In genomic region chr19:7078007-7078406, GRCh38 we compare ENCODE assay signal across 17 cellular contexts. TPM values are rescaled to one million over a fixed set of nuclear protein-coding genes. Genes with fewer than 3 reads are reported as not detected.
A peak's percentile ranks its signal among the peaks of the same experiment; 100 is the strongest.
DNase-seq lines count a peak whose midpoint lies in the region; ATAC-seq and TF ChIP-seq lines count a peak whose summit lies in the region.
"Had no signal": no experiment of that assay in that cellular context is flagged by ENCODE, and none has a peak within 500 bp of the region (broad histone marks: within the 10 kb centered on the region; RNA-seq: fewer than 3 reads in every experiment).

No MANE protein-coding gene starts in this region.

- H3K9me3 Mint-ChIP-seq in activated naive CD4-positive, alpha-beta T cell treated with anti-CD3 and anti-CD28 coated beads, Interleukin-2, amount 50 U/mL, for 24 hours: peaks cover 16% of the 10 kb centered on the region
- H3K9me3 Mint-ChIP-seq in GM23338 (peaks cover 79% of the 10 kb centered on the region), WTC11 (peaks cover 58% of the 10 kb centered on the region)

- no peak for DNase-seq in activated naive CD4-positive, alpha-beta T cell treated with anti-CD3 and anti-CD28 coated beads, Interleukin-2, amount 50 U/mL, for 16 hours
- DNase-seq in GM23338 (ENCODE audit: low spot score) (peak; percentile 5), WTC11 (ENCODE audit: low spot score) (no peak), anterior cingulate cortex (lab: John Stamatoyannopoulos, UW) (no peak)
- DNase-seq: EL, NCI-H1105 treated with DMSO at 0.1 percent for 48 hours, NCI-H187, NCI-H2171, NCI-H446 treated with DMSO at 0.1 percent for 48 hours, NCI-H748 treated with DMSO at 0.1 percent for 48 hours, Right ventricle myocardium superior, SK-N-SH had no signal

- CTCF ChIA-PET in WTC11 (lab: Charles Lee): no interaction called here

- no peaks in the 10 kb centered on the region for H4K20me1 ChIP-seq in GM23338 (replicated peaks; ENCODE audit: insufficient read depth)

- no peaks in the 10 kb centered on the region for H3K4me1 ChIP-seq in GM23338 (ENCODE audit: insufficient read depth)
- H3K4me1 ChIP-seq in subcutaneous abdominal adipose tissue (ENCODE audit: control insufficient read depth in 5 of 5, insufficient read depth in 5 of 5, low read length in 5 of 5): peaks cover 0 to 2% (median 0%) of the 10 kb centered on the region in 5 donors

- H3K4me2 ChIP-seq in GM23338: no peak overlapping the region
- H3K4me2 ChIP-seq: SK-N-SH had no signal

- no peaks in the 10 kb centered on the region for H3K79me2 ChIP-seq in GM23338 (replicated peaks; ENCODE audit: insufficient read depth)

- no peaks in the 10 kb centered on the region for H3K27me3 Mint-ChIP-seq in activated naive CD4-positive, alpha-beta T cell treated with anti-CD3 and anti-CD28 coated beads, Interleukin-2, amount 50 U/mL, for 24 hours
- peaks cover 12% of the 10 kb centered on the region for H3K27me3 Mint-ChIP-seq in GM23338 (ENCODE audit: insufficient read depth, low read depth, poor library complexity)
- peaks cover 9% of the 10 kb centered on the region for H3K27me3 Mint-ChIP-seq in WTC11 (ENCODE audit: low read depth)

- peaks cover 4% of the 10 kb centered on the region for H3K4me1 Mint-ChIP-seq in activated naive CD4-positive, alpha-beta T cell treated with anti-CD3 and anti-CD28 coated beads, Interleukin-2, amount 50 U/mL, for 24 hours
- H3K4me1 Mint-ChIP-seq in GM23338 (no peaks in the 10 kb centered on the region), WTC11 (no peaks in the 10 kb centered on the region)

- H3F3A ChIP-seq in GM23338 (replicated peaks; ENCODE audit: low read depth): peaks cover 4% of the 10 kb centered on the region

- TF ChIP-seq CTCF in GM23338 (conservative IDR thresholded peaks at IDR 0.05; ENCODE audit: low read depth in 2 of 2): no peak
- TF ChIP-seq CTCF in WTC11 (IDR thresholded peaks at IDR 0.05): no peak

- H3K9ac ChIP-seq in subcutaneous abdominal adipose tissue (ENCODE audit: low read length in 5 of 5): no peak overlapping the region
- H3K9ac ChIP-seq: SK-N-SH had no signal

- H3K4me3 ChIP-seq in GM23338 (no peak overlapping the region), subcutaneous abdominal adipose tissue (ENCODE audit: low read depth in 1 of 5, low read length in 5 of 5) (peak overlapping the region in 4 of 5 donors; percentile 22 to 56 (median 44))

- no peak overlapping the region for H3K27ac Mint-ChIP-seq in activated naive CD4-positive, alpha-beta T cell treated with anti-CD3 and anti-CD28 coated beads, Interleukin-2, amount 50 U/mL, for 24 hours
- H3K27ac Mint-ChIP-seq in GM23338 (no peak overlapping the region), WTC11 (no peak overlapping the region)

- POLR2A ChIA-PET in WTC11 (lab: Charles Lee): no interaction called here

- no peak for ATAC-seq in GM23338
- ATAC-seq in WTC11: no peak
- no peak for ATAC-seq in GM19463 (IDR thresholded peaks at IDR 0.05; ENCODE audit: unreplicated experiment)
- ATAC-seq: Panc1 had no signal

- peaks cover 60 to 77% (median 72%) of the 10 kb centered on the region in 5 donors for H3K9me3 ChIP-seq in subcutaneous abdominal adipose tissue (ENCODE audit: control insufficient read depth in 5 of 5, low read length in 5 of 5)

- H3K36me3 ChIP-seq in GM23338 (ENCODE audit: insufficient read depth) (peaks cover 69% of the 10 kb centered on the region), subcutaneous abdominal adipose tissue (ENCODE audit: control insufficient read depth in 5 of 5, insufficient read depth in 5 of 5, low read length in 5 of 5) (peaks cover 50 to 100% (median 91%) of the 10 kb centered on the region in 5 donors)

- no peaks in the 10 kb centered on the region for H3K9me2 ChIP-seq in GM23338 (ENCODE audit: insufficient read depth)
- H3K9me2 ChIP-seq: SK-N-SH had no signal

- no peak overlapping the region for H2AFZ ChIP-seq in GM23338

- H3K4me3 Mint-ChIP-seq in activated naive CD4-positive, alpha-beta T cell treated with anti-CD3 and anti-CD28 coated beads, Interleukin-2, amount 50 U/mL, for 24 hours: peak overlapping the region; percentile 11
- H3K4me3 Mint-ChIP-seq in GM23338 (no peak overlapping the region), WTC11 (no peak overlapping the region)

- no peak overlapping the region for H3K27ac ChIP-seq in GM23338 (ENCODE audit: low read depth)
- H3K27ac ChIP-seq in subcutaneous abdominal adipose tissue (ENCODE audit: low read depth, low read length): no peak overlapping the region

- peaks cover 69% of the 10 kb centered on the region for H3K36me3 Mint-ChIP-seq in activated naive CD4-positive, alpha-beta T cell treated with anti-CD3 and anti-CD28 coated beads, Interleukin-2, amount 50 U/mL, for 24 hours
- H3K36me3 Mint-ChIP-seq in GM23338 (ENCODE audit: low read depth): peaks cover 98% of the 10 kb centered on the region
- peaks cover 83% of the 10 kb centered on the region for H3K36me3 Mint-ChIP-seq in WTC11

- H3K27me3 ChIP-seq in GM23338 (ENCODE audit: insufficient read depth) (no peaks in the 10 kb centered on the region), subcutaneous abdominal adipose tissue (ENCODE audit: control insufficient read depth in 5 of 5, insufficient read depth in 4 of 5, low read length in 5 of 5) (no peaks in the 10 kb centered on the region)

TF ChIP-seq in GM23338, 12 proteins besides CTCF, POLR2A, EP300 and RAD21:
- no peak for TF ChIP-seq ZNF114 (CRISPR knock-in tag; IDR thresholded peaks at IDR 0.05)
- no peak for TF ChIP-seq EZH2phosphoT487 (IDR thresholded peaks at IDR 0.05; ENCODE audit: unreplicated experiment)

TF ChIP-seq in WTC11, 78 proteins besides CTCF, POLR2A, EP300 and RAD21:
- TF ChIP-seq ZNF317 (CRISPR knock-in tag; IDR thresholded peaks at IDR 0.05; ENCODE audit: borderline replicate concordance, low read depth): peak; percentile 84
- no peak for TF ChIP-seq ZNF121 (CRISPR knock-in tag; IDR thresholded peaks at IDR 0.05)

RNA-seq across cellular contexts. Expression of gene ZNF557, which starts 8.5 kb away (rescaled TPM):
- 6.6 and 10.3 TPM in 2 replicates for total RNA-seq in GM23338 (2014; rRNA removed; shearing (Covaris generic))
- 3.7 and 4.3 TPM in 2 replicates for polyA plus RNA-seq in GM23338 (2016; fragmentation: Nextera tagmentation; extraction: Ambion mirVana)
- total RNA-seq in WTC11 (2021): 6.7 to 7.5 TPM (median 7.5 TPM) in 3 replicates

RNA-seq across cellular contexts. Expression of gene MBD3L3, which starts 19.5 kb away (rescaled TPM):
- not detected in 2 replicates for total RNA-seq in GM23338 (2014; rRNA removed; shearing (Covaris generic))
- polyA plus RNA-seq in GM23338 (2016; fragmentation: Nextera tagmentation; extraction: Ambion mirVana): 0.49 TPM in 1 of 2 replicates, not detected in the other
- total RNA-seq in WTC11 (2021): not detected in 3 replicates
- total RNA-seq: Right ventricle myocardium superior had no signal
- polyA plus RNA-seq: BJ had no signal

RNA-seq across cellular contexts. Expression of gene MBD3L2, which starts 28.9 kb away (rescaled TPM):
- total RNA-seq in GM23338 (2014; rRNA removed; shearing (Covaris generic)): not detected in 2 replicates
- polyA plus RNA-seq in GM23338 (2016; fragmentation: Nextera tagmentation; extraction: Ambion mirVana): not detected in 2 replicates
- total RNA-seq in WTC11 (2021): not detected in 3 replicates
- total RNA-seq: Right ventricle myocardium superior had no signal
- polyA plus RNA-seq: BJ had no signal

RNA-seq across cellular contexts. Expression of gene MBD3L4, which starts 38.0 kb away (rescaled TPM):
- not detected in 2 replicates for total RNA-seq in GM23338 (2014; rRNA removed; shearing (Covaris generic))
- polyA plus RNA-seq in GM23338 (2016; fragmentation: Nextera tagmentation; extraction: Ambion mirVana): not detected in 2 replicates
- total RNA-seq in WTC11 (2021): not detected in 3 replicates
- total RNA-seq: Right ventricle myocardium superior had no signal
- polyA plus RNA-seq: BJ, SK-N-SH had no signal

RNA-seq across cellular contexts. Expression of gene MBD3L5, which starts 47.6 kb away (rescaled TPM):
- not detected in 2 replicates for total RNA-seq in GM23338 (2014; rRNA removed; shearing (Covaris generic))
- polyA plus RNA-seq in GM23338 (2016; fragmentation: Nextera tagmentation; extraction: Ambion mirVana): not detected in 2 replicates
- total RNA-seq in WTC11 (2021): not detected in 3 replicates
- total RNA-seq: Right ventricle myocardium superior had no signal
- polyA plus RNA-seq: BJ, SK-N-SH had no signal
